ENCODE assay signal across 8 cellular contexts in genomic region chr19:54102421-54103169, GRCh38. TPM values are rescaled to one million over a fixed set of nuclear protein-coding genes. Genes with fewer than 3 reads are reported as not detected.
DNase-seq lines count a peak whose midpoint lies in the region; ATAC-seq and TF ChIP-seq lines count a peak whose summit lies in the region.

TSS of gene NDUFA3 (plus strand) at chr19:54102855. CDS start at chr19:54102879, 24 bp downstream.

- H3K27me3 ChIP-seq in heart right ventricle (peaks cover 0 to 8% (median 0%) of the 10 kb centered on the region in 7 donors), upper lobe of left lung (no peaks in the 10 kb centered on the region)

- TF ChIP-seq EP300 in upper lobe of left lung (IDR thresholded peaks at IDR 0.05), result no peak

- in situ Hi-C loops in GM13976 (cut with MboI; ENCODE audit: low sequenced_read_pairs, unreplicated experiment), result no loop called here

- H3K4me1 ChIP-seq in heart right ventricle, result peaks cover 0 to 30% (median 15%) of the 10 kb centered on the region in 9 donors
- peaks cover 12 to 22% (median 13%) of the 10 kb centered on the region in 4 donors for H3K4me1 ChIP-seq in upper lobe of left lung

- intact Hi-C loops in T-helper 1 cell treated with Interleukin-12 subunit alpha and Interleukin-12 subunit beta and Interleukin-4 antibody, amounts not matched to agents 30 ng/mL and 1 ng/mL, for 36 hours (cut with micrococcal nuclease), result loop anchor here (1.0 to 2.0 kb wide), 9 partner anchors 13 to 1014 kb away; partner anchors contain the start of genes CNOT3, LENG1, LENG8 and MYADM
- intact Hi-C loops in heart right ventricle (cut with DNase I) (loop anchor here in 4 of 10 donors (1.0 to 10.0 kb wide), 4 partner anchors 13 to 952 kb away; partner anchors contain the start of genes PRPF31 (in 2 of the 4) and TFPT (in 2 of the 4)), posterior cingulate gyrus (cut with DNase I) (loop anchor here (1.0 to 10.0 kb wide), 3 partner anchors 13 to 118 kb away; partner anchors contain the start of genes CNOT3, PRPF31 and TFPT)

- 3% methylated on average over 54 of the region's 54 CpGs for WGBS in heart right ventricle, 2 donors
- 4 to 6% methylated on average over 18 to 29 of the region's 54 CpGs for WGBS in upper lobe of left lung, 2 donors

- TF ChIP-seq POLR2A in upper lobe of left lung (IDR thresholded peaks at IDR 0.05), result peak in 2 of 4 donors; percentile 39 to 84

- no peaks in the 10 kb centered on the region for H3K9me3 ChIP-seq in heart right ventricle
- H3K9me3 ChIP-seq in upper lobe of left lung, result no peaks in the 10 kb centered on the region

- H3K27ac ChIP-seq in heart right ventricle (peak within 1 kb of the TSS; percentile 68 to 91 (median 83)), upper lobe of left lung (peak within 1 kb of the TSS; percentile 58 to 91 (median 77))

- ATAC-seq in HG02870 (IDR thresholded peaks at IDR 0.05; ENCODE audit: unreplicated experiment) (peak; percentile 95), heart right ventricle (peak; percentile 99 to 100 (median 100)), upper lobe of left lung (ENCODE audit: low FRiP score in 2 of 2) (peak; percentile 99 to 100)

- H3K4me3 ChIP-seq in heart right ventricle, result peak within 1 kb of the TSS; percentile 70 to 99 (median 88)
- H3K4me3 ChIP-seq in upper lobe of left lung, result peak within 1 kb of the TSS; percentile 86 to 100 (median 98)

- DNase-seq in GM13976 (ENCODE audit: low spot score) (peak; percentile 100), NCI-H146 treated with DMSO at 0.1 percent for 48 hours (lab: John Stamatoyannopoulos, UW; ENCODE audit: unreplicated experiment) (peak; percentile 97), amniotic epithelial cell (ENCODE audit: low read depth) (peak; percentile 95), heart right ventricle (peak; percentile 97 to 98), posterior cingulate gyrus (peak; percentile 96 to 100 (median 98)), upper lobe of left lung (peak; percentile 99)

- H3K36me3 ChIP-seq in heart right ventricle (peaks cover 0 to 27% (median 9%) of the 10 kb centered on the region in 9 donors), upper lobe of left lung (peaks cover 5 to 23% (median 20%) of the 10 kb centered on the region in 4 donors)

- TF ChIP-seq CTCF in GM13976 (IDR thresholded peaks at IDR 0.05; ENCODE audit: borderline replicate concordance, control extremely low read depth, extremely low read depth, insufficient read depth, missing control alignments) (no peak), heart right ventricle (IDR thresholded peaks at IDR 0.05) (no peak), upper lobe of left lung (IDR thresholded peaks at IDR 0.05) (peak in 1 of 6 experiments; percentile 36)

RNA-seq across cellular contexts. Expression of gene NDUFA3, which starts in this region (rescaled TPM):
- 108 and 124 TPM in 2 replicates for total RNA-seq in T-helper 1 cell treated with Interleukin-12 subunit alpha and Interleukin-12 subunit beta and Interleukin-4 antibody, amounts not matched to agents 30 ng/mL and 1 ng/mL, for 36 hours
- total RNA-seq in heart right ventricle (100 to 1,000 TPM; 239 to 518 (median 360) TPM), upper lobe of left lung (100 to 1,000 TPM in 2 of 6 donors, 10 to 100 TPM in 4; 11.5 to 127 (median 49.5) TPM)
- 1,000 to 10,000 TPM in 1 of 2 donors, 100 to 1,000 TPM in 1; 335 to 3,395 TPM for polyA plus RNA-seq in heart right ventricle

Comparison
In these comparisons a context has a peak if more than half of its experiments do, and no peak if none do; other contexts are left out.
1. Peak in every context shown above with its lines: DNase-seq, ATAC-seq, H3K4me3 ChIP-seq and H3K27ac ChIP-seq.